Comparison of ENCODE assay signal across 12 cellular contexts in genomic region chr3:12178091-12178820, GRCh38. TPM values are rescaled to one million over a fixed set of nuclear protein-coding genes. Genes with fewer than 3 reads are reported as not detected.
A peak's percentile ranks its signal among the peaks of the same experiment; 100 is the strongest.
DNase-seq lines count a peak whose midpoint lies in the region; ATAC-seq, FAIRE-seq and TF ChIP-seq lines count a peak whose summit lies in the region.
"Had no signal": no experiment of that assay in that cellular context is flagged by ENCODE, and none has a peak within 500 bp of the region (broad histone marks: within the 10 kb centered on the region; RNA-seq: fewer than 3 reads in every experiment).

No MANE protein-coding gene starts in this region.

- DNase-seq in NCI-H2029 (lab: John Stamatoyannopoulos, UW): peak; percentile 45
- DNase-seq in NCI-H2029 treated with DMSO at 0.1 percent for 48 hours (lab: John Stamatoyannopoulos, UW): no peak
- DNase-seq in bronchial epithelial cell (ENCODE audit: low read depth): peak; percentile 52
- DNase-seq in left lung: peak; percentile 64 to 79
- peak; percentile 62 for DNase-seq in urothelium cell line (ENCODE audit: low spot score)
- no peak for DNase-seq in erythroblast (lab: John Stamatoyannopoulos, UW)
- no peak for DNase-seq in left colon
- DNase-seq: activated gamma-delta T cell; NCI-H510A treated with DMSO at 0.1 percent for 48 hours; stimulated activated CD4-positive, alpha-beta T cell treated with anti-CD3 and anti-CD28 coated beads, Interleukin-2, amount 100 ng/mL, for 48 hours had no signal

- peaks cover 12 to 53% of the 10 kb centered on the region in 2 donors for H3K4me1 ChIP-seq in left lung

- no peaks in the 10 kb centered on the region for H3K9me3 ChIP-seq in left lung

- no peak for TF ChIP-seq POLR2A in erythroblast (IDR thresholded peaks at IDR 0.05; ENCODE audit: low read length)

- H3K27ac ChIP-seq in left lung: peak overlapping the region in 1 of 2 donors; percentile 80

- intact Hi-C loops in left lung (cut with DNase I) (no loop called here), left colon (cut with DNase I, micrococcal nuclease) (loop anchor here in 1 of 2 donors (5.0 kb wide), 1 partner anchor 304 kb away; the partner anchor contains the start of gene TSEN2)

- TF ChIP-seq CTCF in bronchial epithelial cell (IDR thresholded peaks at IDR 0.05; ENCODE audit: insufficient read depth, low read length, severe bottlenecking) (no peak), left lung (IDR thresholded peaks at IDR 0.05) (no peak)

- ATAC-seq in left lung: peak; percentile 4
- ATAC-seq in left colon: no peak
- ATAC-seq in GM18502 (IDR thresholded peaks at IDR 0.05; ENCODE audit: poor library complexity, unreplicated experiment): no peak

- FAIRE-seq in bronchial epithelial cell (lab: Jason Lieb, UNC) (no peak), urothelium cell line (lab: Jason Lieb, UNC) (no peak)
- FAIRE-seq: A204.1 had no signal

- no peak overlapping the region for H3K4me3 ChIP-seq in bronchial epithelial cell (ENCODE audit: low read depth, low read length)
- no peak overlapping the region for H3K4me3 ChIP-seq in left lung

- no peaks in the 10 kb centered on the region for H3K27me3 ChIP-seq in bronchial epithelial cell (ENCODE audit: control insufficient read depth, insufficient read depth, low read length)
- no peaks in the 10 kb centered on the region for H3K27me3 ChIP-seq in left lung

- H3K36me3 ChIP-seq in bronchial epithelial cell (ENCODE audit: control insufficient read depth, insufficient read depth, low read length) (no peaks in the 10 kb centered on the region), left lung (no peaks in the 10 kb centered on the region)

RNA-seq across cellular contexts. Expression of gene TIMP4, which starts 19.5 kb away (rescaled TPM):
- total RNA-seq in bronchial epithelial cell (1.1 and 2.6 TPM in 2 replicates), left lung (10 to 100 TPM in 1 of 2 donors, under 1 TPM in 1; 0.93 to 11.3 TPM), left colon (1 to 10 TPM; 2.8 to 3.8 TPM)

Comparison
In these comparisons a context has a peak if more than half of its experiments do, and no peak if none do; other contexts are left out.
1. DNase-seq: peak in NCI-H2029 (single experiment), bronchial epithelial cell (single experiment), left lung (2 of 2) and urothelium cell line (single experiment); none in NCI-H2029 treated with DMSO at 0.1 percent for 48 hours (single experiment), erythroblast (0 of 2) and left colon (0 of 2).